In the genomic region with DNA sequence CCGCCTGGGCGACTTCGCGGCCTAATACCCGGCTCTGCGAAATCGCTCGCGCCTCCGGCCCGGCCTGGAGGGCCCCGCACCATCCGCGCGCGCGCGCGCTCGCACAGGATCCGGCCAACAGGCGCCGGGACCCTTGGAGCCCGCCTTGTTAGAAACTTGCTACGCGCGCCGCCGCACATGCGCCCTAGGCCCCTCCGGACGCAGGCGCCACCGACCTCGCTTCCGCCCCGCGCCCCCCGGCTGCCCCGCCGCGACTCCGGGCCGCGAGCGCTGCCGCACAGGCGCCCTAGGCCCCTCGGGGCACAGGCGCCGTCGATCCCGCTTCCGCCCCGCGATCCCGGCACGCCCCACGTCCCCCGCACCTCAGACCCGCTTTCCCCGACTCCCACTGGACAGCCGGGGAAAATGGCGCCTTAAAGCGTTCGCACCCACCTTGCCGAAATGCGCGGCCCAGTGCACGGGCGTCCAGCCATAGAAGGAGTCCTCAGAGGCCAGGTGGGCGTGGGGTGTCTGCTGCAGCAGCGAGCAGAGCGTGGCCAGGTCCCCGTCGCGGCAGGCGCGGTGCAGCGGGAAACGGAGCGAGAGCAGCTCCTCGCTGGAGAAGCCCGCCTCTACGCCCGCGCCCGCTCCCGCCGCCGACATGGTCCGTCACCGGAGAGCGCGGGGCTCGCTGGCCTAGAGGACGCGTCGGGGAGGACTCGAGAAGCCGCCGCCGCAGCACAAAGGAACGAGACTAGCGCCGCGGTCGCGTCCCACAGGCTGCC, we compare ENCODE assay signal across 8 cellular contexts. TPM values are rescaled to one million over a fixed set of nuclear protein-coding genes. Genes with fewer than 3 reads are reported as not detected.
DNase-seq lines count a peak whose midpoint lies in the region; TF ChIP-seq lines count a peak whose summit lies in the region.

No MANE protein-coding gene starts in this region.

- H3K9ac ChIP-seq in adipocyte (ENCODE audit: low read length) = peak overlapping the region; percentile 98

- H3K4me3 ChIP-seq in GM08714 (ENCODE audit: low read length) (peak overlapping the region; percentile 81), LNCaP clone FGC (ENCODE audit: low read depth, low read length) (peak overlapping the region; percentile 80), adipocyte (ENCODE audit: low read length) (peak overlapping the region; percentile 98), left ventricle myocardium inferior (peak overlapping the region; percentile 95), prostate gland (peak overlapping the region; percentile 92 to 98)

- no peaks in the 10 kb centered on the region for H3K9me3 ChIP-seq in adipocyte (ENCODE audit: control insufficient read depth, low read length)
- H3K9me3 ChIP-seq in left ventricle myocardium inferior (replicated peaks) = no peaks in the 10 kb centered on the region
- no peaks in the 10 kb centered on the region for H3K9me3 ChIP-seq in prostate gland

- DNase-seq in GOT3 (lab: John Stamatoyannopoulos, UW) = peak; percentile 27
- DNase-seq in LNCaP clone FGC (ENCODE audit: low read depth) = no peak
- DNase-seq in T follicular helper cell (ENCODE audit: low read depth) = peak; percentile 45
- peak; percentile 88 for DNase-seq in adipocyte (ENCODE audit: low read depth)
- DNase-seq in left ventricle myocardium inferior = peak; percentile 90
- DNase-seq in prostate gland (ENCODE audit: low spot score) = peak; percentile 60
- peak; percentile 70 for DNase-seq in ureter (ENCODE audit: low spot score)

- intact Hi-C loops in left ventricle myocardium inferior (cut with micrococcal nuclease) (loop anchor here (5.0 kb wide), 1 partner anchor 133 kb away; no protein-coding TSS in a partner anchor), prostate gland (cut with DNase I) (loop anchor here (2.0 to 10.0 kb wide), 5 partner anchors 97 to 300 kb away; no protein-coding TSS in a partner anchor)

- WGBS in prostate gland = under 1% methylated on average over 67 of the region's 109 CpGs

- TF ChIP-seq CTCF in LNCaP clone FGC (IDR thresholded peaks at IDR 0.05; ENCODE audit: control insufficient read depth, extremely low read depth, insufficient read depth) (no peak), left ventricle myocardium inferior (IDR thresholded peaks at IDR 0.05; ENCODE audit: borderline replicate concordance) (no peak), prostate gland (IDR thresholded peaks at IDR 0.05) (no peak)

- H3K27me3 ChIP-seq in adipocyte (replicated peaks; ENCODE audit: control insufficient read depth, insufficient read depth, low read length) = no peaks in the 10 kb centered on the region
- H3K27me3 ChIP-seq in left ventricle myocardium inferior (ENCODE audit: low read depth) = no peaks in the 10 kb centered on the region
- no peaks in the 10 kb centered on the region for H3K27me3 ChIP-seq in prostate gland (replicated peaks; ENCODE audit: insufficient read depth)

- H3K4me1 ChIP-seq in adipocyte (ENCODE audit: control insufficient read depth, insufficient read depth, low read length) = peaks cover 44% of the 10 kb centered on the region
- H3K4me1 ChIP-seq in left ventricle myocardium inferior = peaks cover 69% of the 10 kb centered on the region
- peaks cover 22% of the 10 kb centered on the region for H3K4me1 ChIP-seq in prostate gland (replicated peaks)

- H3K36me3 ChIP-seq in adipocyte (ENCODE audit: control insufficient read depth, insufficient read depth, low read length, severe bottlenecking) = peaks cover 11% of the 10 kb centered on the region
- H3K36me3 ChIP-seq in left ventricle myocardium inferior = peaks cover 5% of the 10 kb centered on the region
- no peaks in the 10 kb centered on the region for H3K36me3 ChIP-seq in prostate gland

- peak; percentile 79 for TF ChIP-seq POLR2A in prostate gland (IDR thresholded peaks at IDR 0.05)

- peak overlapping the region; percentile 100 for H3K27ac ChIP-seq in left ventricle myocardium inferior (replicated peaks)
- peak overlapping the region; percentile 97 to 99 for H3K27ac ChIP-seq in prostate gland

RNA-seq across cellular contexts. Expression of gene ANKRD10, which starts 0.4 kb away (rescaled TPM):
- 45.9 TPM for total RNA-seq in left ventricle myocardium inferior
- 100 to 1,000 TPM in 1 of 2 donors, 10 to 100 TPM in 1; 99.9 to 155 TPM for total RNA-seq in prostate gland
- total RNA-seq in ureter = 138 TPM
